In genomic region chr22:50702261-50702671, GRCh38 we compare ENCODE assay signal across 17 cellular contexts. TPM values are rescaled to one million over a fixed set of nuclear protein-coding genes. Genes with fewer than 3 reads are reported as not detected.
DNase-seq lines count a peak whose midpoint lies in the region; ATAC-seq and TF ChIP-seq lines count a peak whose summit lies in the region.
"Had no signal": no experiment of that assay in that cellular context is flagged by ENCODE, and none has a peak within 500 bp of the region (broad histone marks: within the 10 kb centered on the region; RNA-seq: fewer than 3 reads in every experiment).

No MANE protein-coding gene starts in this region.

- H4K20me1 ChIP-seq in hepatocyte (ENCODE audit: insufficient read depth, poor library complexity, severe bottlenecking) = no peaks in the 10 kb centered on the region

- peaks cover 18 to 40% of the 10 kb centered on the region in 2 donors for H3K27me3 Mint-ChIP-seq in effector memory CD8-positive, alpha-beta T cell

- peaks cover 7 to 10% of the 10 kb centered on the region in 2 donors for H3K4me1 Mint-ChIP-seq in effector memory CD8-positive, alpha-beta T cell (ENCODE audit: low read depth in 2 of 2)

- no peaks in the 10 kb centered on the region for H3K79me2 ChIP-seq in hepatocyte

- H3K36me3 ChIP-seq in left ventricle myocardium inferior = peaks cover 44% of the 10 kb centered on the region
- H3K36me3 ChIP-seq in upper lobe of right lung = peaks cover 4% of the 10 kb centered on the region
- no peaks in the 10 kb centered on the region for H3K36me3 ChIP-seq in hepatocyte (replicated peaks; ENCODE audit: insufficient read depth, low read depth)
- no peaks in the 10 kb centered on the region for H3K36me3 ChIP-seq in adrenal gland (replicated peaks in 1 of 2)

- H3K4me1 ChIP-seq in left ventricle myocardium inferior (peaks cover 69% of the 10 kb centered on the region), upper lobe of right lung (peaks cover 20% of the 10 kb centered on the region), hepatocyte (ENCODE audit: insufficient read depth) (peaks cover 16% of the 10 kb centered on the region), adrenal gland (replicated peaks in 1 of 2) (no peaks in the 10 kb centered on the region)
- H3K4me1 ChIP-seq: foreskin keratinocyte had no signal

- H3K27ac Mint-ChIP-seq in effector memory CD8-positive, alpha-beta T cell = peak overlapping the region; percentile 7 to 76

- TF ChIP-seq CTCF in left ventricle myocardium inferior (IDR thresholded peaks at IDR 0.05; ENCODE audit: borderline replicate concordance) = no peak
- TF ChIP-seq CTCF in upper lobe of right lung (IDR thresholded peaks at IDR 0.05) = no peak
- TF ChIP-seq CTCF in hepatocyte (IDR thresholded peaks at IDR 0.05; ENCODE audit: poor library complexity) = no peak
- no peak for TF ChIP-seq CTCF in adrenal gland (IDR thresholded peaks at IDR 0.05)

- H3K36me3 Mint-ChIP-seq in effector memory CD8-positive, alpha-beta T cell (ENCODE audit: insufficient read depth) = no peaks in the 10 kb centered on the region

- no peaks in the 10 kb centered on the region for H3K9me3 Mint-ChIP-seq in effector memory CD8-positive, alpha-beta T cell

- H3K27me3 ChIP-seq in left ventricle myocardium inferior (ENCODE audit: low read depth) (no peaks in the 10 kb centered on the region), upper lobe of right lung (no peaks in the 10 kb centered on the region), hepatocyte (no peaks in the 10 kb centered on the region), adrenal gland (no peaks in the 10 kb centered on the region)
- H3K27me3 ChIP-seq: foreskin keratinocyte, left lung had no signal

- DNase-seq in left ventricle myocardium inferior = no peak
- DNase-seq in left ventricle myocardium superior = no peak
- DNase-seq in SK-N-DZ (ENCODE audit: low spot score) = peak; percentile 73
- DNase-seq in effector memory CD8-positive, alpha-beta T cell = no peak
- peak; percentile 51 for DNase-seq in upper lobe of right lung
- no peak for DNase-seq in hepatocyte (ENCODE audit: low spot score)
- DNase-seq in GM19240 (ENCODE audit: insufficient read length, low spot score) = no peak
- no peak for DNase-seq in adrenal gland
- DNase-seq: central memory CD4-positive, alpha-beta T cell; GOT3; NCI-H1694; NCI-H446 treated with DMSO at 0.1 percent for 48 hours; stimulated activated CD4-positive, alpha-beta T cell treated with anti-CD3 and anti-CD28 coated beads, Interleukin-15, amount 100 ng/mL, for 24 hours had no signal

- no peak for ATAC-seq in left ventricle myocardium superior
- ATAC-seq in effector memory CD8-positive, alpha-beta T cell (replicated peaks) = peak; percentile 24
- no peak for ATAC-seq in upper lobe of right lung
- ATAC-seq: foreskin keratinocyte, left lung had no signal

- H3K9me2 ChIP-seq in hepatocyte (replicated peaks; ENCODE audit: insufficient read depth) = no peaks in the 10 kb centered on the region

- no peak overlapping the region for H3K4me3 ChIP-seq in left ventricle myocardium inferior
- no peak overlapping the region for H3K4me3 ChIP-seq in upper lobe of right lung
- no peak overlapping the region for H3K4me3 ChIP-seq in hepatocyte
- no peak overlapping the region for H3K4me3 ChIP-seq in adrenal gland
- H3K4me3 ChIP-seq: left lung had no signal

- no peak overlapping the region for H2AFZ ChIP-seq in hepatocyte

- H3K9me3 ChIP-seq in left ventricle myocardium inferior (replicated peaks) (no peaks in the 10 kb centered on the region), upper lobe of right lung (no peaks in the 10 kb centered on the region), hepatocyte (ENCODE audit: low read depth) (no peaks in the 10 kb centered on the region), adrenal gland (replicated peaks in 1 of 3) (no peaks in the 10 kb centered on the region)
- H3K9me3 ChIP-seq: left lung had no signal

- 63% methylated on average over 7 of the region's 7 CpGs for WGBS in hepatocyte (ENCODE audit: low lambda C conversion rate, missing lambda C conversion rate)
- 57 to 68% (median 66%) methylated on average over 7 of the region's 7 CpGs for WGBS in adrenal gland, 4 donors

- H3K4me3 Mint-ChIP-seq in effector memory CD8-positive, alpha-beta T cell = no peak overlapping the region

- intact Hi-C loops in left ventricle myocardium inferior (cut with micrococcal nuclease) (no loop called here), left ventricle myocardium superior (cut with micrococcal nuclease) (no loop called here), upper lobe of right lung (cut with DNase I) (no loop called here), adrenal gland (cut with DNase I) (no loop called here)

- H3K27ac ChIP-seq in left ventricle myocardium inferior (replicated peaks) = peak overlapping the region; percentile 18
- H3K27ac ChIP-seq in upper lobe of right lung = no peak overlapping the region
- H3K27ac ChIP-seq in hepatocyte = no peak overlapping the region
- H3K27ac ChIP-seq in adrenal gland = no peak overlapping the region
- H3K27ac ChIP-seq: foreskin keratinocyte, left lung had no signal

- no peak overlapping the region for H3K4me2 ChIP-seq in hepatocyte

- TF ChIP-seq POLR2A in adrenal gland (IDR thresholded peaks at IDR 0.05) = no peak

RNA-seq across cellular contexts. Expression of gene SHANK3, which starts 29.6 kb away (rescaled TPM):
- total RNA-seq in left ventricle myocardium inferior = 23.1 TPM
- 22.9 TPM for total RNA-seq in left ventricle myocardium superior
- polyA plus RNA-seq in SK-N-DZ (2014; cell fraction: cytosol; rRNA removed) = 2.8 and 2.9 TPM in 2 replicates
- polyA plus RNA-seq in SK-N-DZ (2014; cell fraction: nucleus; rRNA removed) = 4.6 and 9.3 TPM in 2 replicates
- 59.9 TPM for total RNA-seq in upper lobe of right lung
- total RNA-seq in hepatocyte = 2.4 and 2.9 TPM in 2 replicates
- polyA plus RNA-seq in hepatocyte = 1.9 and 2.6 TPM in 2 replicates
- 10 to 100 TPM in 3 of 8 donors, 1 to 10 TPM in 5; 5.4 to 26.1 (median 9.8) TPM for total RNA-seq in adrenal gland
- 10 to 100 TPM in 2 of 3 donors, under 1 TPM in 1; 0.88 to 44.0 (median 21.3) TPM for polyA plus RNA-seq in adrenal gland

RNA-seq across cellular contexts. Expression of gene ACR, which starts 35.7 kb away (rescaled TPM):
- total RNA-seq in left ventricle myocardium inferior (0.30 TPM), left ventricle myocardium superior (not detected), upper lobe of right lung (4.5 TPM), hepatocyte (not detected in 2 replicates), adrenal gland (1 to 10 TPM in 1 of 8 donors, under 1 TPM in 4, not detected in 3; 0.28 to 1.3 (median 0.46) TPM)
- polyA plus RNA-seq in SK-N-DZ (2014; cell fraction: cytosol; rRNA removed) = not detected in 2 replicates
- not detected in 2 replicates for polyA plus RNA-seq in SK-N-DZ (2014; cell fraction: nucleus; rRNA removed)
- polyA plus RNA-seq in hepatocyte (not detected in 2 replicates), adrenal gland (1 to 10 TPM in 1 of 3 donors, under 1 TPM in 2; 0.13 to 1.5 (median 0.61) TPM)
- total RNA-seq: foreskin keratinocyte, OCI-LY7, SK-MEL-5 had no signal
- polyA plus RNA-seq: foreskin keratinocyte had no signal

Comparison
In these comparisons a context has a peak if more than half of its experiments do, and no peak if none do; other contexts are left out.
1. DNase-seq: peak in SK-N-DZ (single experiment) and upper lobe of right lung (single experiment); none in left ventricle myocardium inferior (single experiment), left ventricle myocardium superior (single experiment), effector memory CD8-positive, alpha-beta T cell (0 of 3), hepatocyte (single experiment), GM19240 (single experiment) and adrenal gland (0 of 7).